Comparison of ENCODE assay signal across 1 cellular context in genomic region chr1:41626146-41626545, GRCh38.
TF ChIP-seq lines count a peak whose summit lies in the region.

No MANE protein-coding gene starts in this region.

TF ChIP-seq in HepG2, 621 proteins besides CTCF, POLR2A, EP300 and RAD21 (continued from another document):
- TF ChIP-seq PBX3 (CRISPR knock-in tag; IDR thresholded peaks at IDR 0.05; ENCODE audit: borderline replicate concordance) (no peak), PAXIP1 (CRISPR knock-in tag; conservative IDR thresholded peaks at IDR 0.05) (no peak), ZBTB43 (CRISPR knock-in tag; conservative IDR thresholded peaks at IDR 0.05) (no peak), SIN3A (IDR thresholded peaks at IDR 0.05; ENCODE audit: borderline replicate concordance, low read depth, low read length) (no peak), AKNA (CRISPR knock-in tag; IDR thresholded peaks at IDR 0.05; ENCODE audit: borderline replicate concordance) (no peak), ZNF609 (CRISPR knock-in tag; IDR thresholded peaks at IDR 0.05; ENCODE audit: borderline replicate concordance) (no peak), ZNF121 (CRISPR knock-in tag; IDR thresholded peaks at IDR 0.05) (no peak), ZNF512B (CRISPR knock-in tag; IDR thresholded peaks at IDR 0.05; ENCODE audit: borderline replicate concordance) (no peak), NFYB (CRISPR knock-in tag; IDR thresholded peaks at IDR 0.05) (no peak), DPF2 (CRISPR knock-in tag; IDR thresholded peaks at IDR 0.05; ENCODE audit: borderline replicate concordance, low read depth) (no peak), ZNF841 (CRISPR knock-in tag; IDR thresholded peaks at IDR 0.05; ENCODE audit: borderline replicate concordance) (no peak), SRSF4 (IDR thresholded peaks at IDR 0.05; ENCODE audit: low read depth, low read length, poor library complexity, severe bottlenecking) (no peak), BCL6 (CRISPR knock-in tag; IDR thresholded peaks at IDR 0.05) (no peak), KMT2A (CRISPR knock-in tag; IDR thresholded peaks at IDR 0.05) (no peak), NFKBIZ (CRISPR knock-in tag; IDR thresholded peaks at IDR 0.05) (no peak)
